In the genomic region with DNA sequence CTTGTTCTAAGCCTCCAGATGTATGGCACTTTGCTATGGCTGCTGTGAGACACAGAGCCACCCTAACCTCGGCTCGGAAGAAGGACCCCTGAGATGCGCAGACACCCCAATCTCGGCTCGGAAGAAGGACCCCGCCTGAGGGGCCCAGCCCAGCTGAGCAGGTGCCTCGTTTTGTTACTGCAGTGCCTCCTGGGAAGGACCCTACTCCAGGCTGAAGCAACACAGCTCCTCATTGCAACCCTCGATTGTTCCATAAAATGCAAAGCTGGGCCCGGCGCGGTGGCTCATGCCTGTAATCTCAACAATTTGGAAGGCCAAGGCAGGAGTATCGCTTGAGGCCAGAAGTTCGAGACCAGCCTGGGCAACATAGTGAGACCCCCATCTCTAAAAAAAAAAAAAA, we compare ENCODE assay signal across 19 cellular contexts.
DNase-seq lines count a peak whose midpoint lies in the region; ATAC-seq, FAIRE-seq and TF ChIP-seq lines count a peak whose summit lies in the region.
"Had no signal": no experiment of that assay in that cellular context is flagged by ENCODE, and none has a peak within 500 bp of the region (broad histone marks: within the 10 kb centered on the region; RNA-seq: fewer than 3 reads in every experiment).

No MANE protein-coding gene starts in this region.

- H3K79me2 ChIP-seq in HepG2 (ENCODE audit: insufficient read depth, low read length): no peaks in the 10 kb centered on the region

- H3K4me1 ChIP-seq in endodermal cell (ENCODE audit: control insufficient read depth, insufficient read depth, low read length) (no peaks in the 10 kb centered on the region), upper lobe of right lung (no peaks in the 10 kb centered on the region), HepG2 (ENCODE audit: insufficient read depth, low read length) (peaks cover 21% of the 10 kb centered on the region)

- H3K4me3 Mint-ChIP-seq in WTC11 (no peak overlapping the region), endodermal cell (no peak overlapping the region)
- H3K4me3 Mint-ChIP-seq in activated CD4-positive, alpha-beta T cell treated with anti-CD3 and anti-CD28 coated beads, Interleukin-2, amount 10 ng/mL, durations not matched to agents 24 days and 14 days: no peak overlapping the region
- H3K4me3 Mint-ChIP-seq: CD4-positive, alpha-beta memory T cell; GM23338; H9 had no signal

- no peak overlapping the region for H2AFZ ChIP-seq in HepG2 (ENCODE audit: low read length)
- H2AFZ ChIP-seq: GM23338 had no signal

- H3K27ac Mint-ChIP-seq in WTC11 (no peak overlapping the region), endodermal cell (no peak overlapping the region)
- no peak overlapping the region for H3K27ac Mint-ChIP-seq in activated CD4-positive, alpha-beta T cell treated with anti-CD3 and anti-CD28 coated beads, Interleukin-2, amount 10 ng/mL, durations not matched to agents 24 days and 14 days
- H3K27ac Mint-ChIP-seq: CD4-positive, alpha-beta memory T cell; GM23338 had no signal

- intact Hi-C loops in sciatic nerve (cut with DNase I): no loop called here
- intact Hi-C loops in upper lobe of right lung (cut with DNase I): no loop called here
- intact Hi-C loops in activated CD4-positive, alpha-beta T cell treated with anti-CD3 and anti-CD28 coated beads, Interleukin-2, amount 10 ng/mL, durations not matched to agents 24 days and 14 days (cut with micrococcal nuclease): no loop called here
- intact Hi-C loops in HepG2 (cut with micrococcal nuclease; ENCODE audit: unreplicated experiment): no loop called here

- TF ChIP-seq EP300 in HepG2 (IDR thresholded peaks at IDR 0.05; ENCODE audit: low read depth in 2 of 2, low read length in 2 of 2): no peak
- TF ChIP-seq EP300 in HepG2 (CRISPR knock-in tag; IDR thresholded peaks at IDR 0.05; ENCODE audit: borderline replicate concordance): no peak

- no peak for ATAC-seq in WTC11
- ATAC-seq in sciatic nerve: no peak
- ATAC-seq in upper lobe of right lung: no peak
- no peak for ATAC-seq in GM18868 (IDR thresholded peaks at IDR 0.05; ENCODE audit: unreplicated experiment)
- ATAC-seq in HepG2: no peak
- ATAC-seq: GM23338, HCT116 had no signal

- no peak overlapping the region for H3K4me2 ChIP-seq in HepG2 (ENCODE audit: low read depth, low read length)
- H3K4me2 ChIP-seq: GM23338 had no signal

- H3K27ac ChIP-seq in endodermal cell (ENCODE audit: low read depth, low read length) (no peak overlapping the region), upper lobe of right lung (no peak overlapping the region), HepG2 (ENCODE audit: extremely low read length, insufficient read depth, low read length) (no peak overlapping the region)

- CTCF ChIA-PET in WTC11 (lab: Charles Lee): interaction anchor here (0.7 to 1.9 kb wide), 5 partner anchors 19 to 70 kb away, joined by 3 to 7 read pairs (median 3); no protein-coding TSS in a partner anchor
- CTCF ChIA-PET in HepG2 (lab: Yijun Ruan, JAX; ENCODE audit: low intra/inter-chr PET ratio, low total read pairs): no interaction called here

- no peak for TF ChIP-seq POLR2A in HepG2 (IDR thresholded peaks at IDR 0.05; ENCODE audit: insufficient read depth in 1 of 2, low read depth in 2 of 2, low read length in 2 of 2)

- no peaks in the 10 kb centered on the region for H3K4me1 Mint-ChIP-seq in WTC11
- no peaks in the 10 kb centered on the region for H3K4me1 Mint-ChIP-seq in endodermal cell
- no peaks in the 10 kb centered on the region for H3K4me1 Mint-ChIP-seq in activated CD4-positive, alpha-beta T cell treated with anti-CD3 and anti-CD28 coated beads, Interleukin-2, amount 10 ng/mL, durations not matched to agents 24 days and 14 days
- H3K4me1 Mint-ChIP-seq: CD4-positive, alpha-beta memory T cell; GM23338 had no signal

- in situ Hi-C loops in HepG2 (cut with HindIII; ENCODE audit: extremely low pct_ligation_motif_present, low pct_unique_long_range_greater_than_20kb): no loop called here

- DNase-seq in WTC11 (ENCODE audit: low spot score): no peak
- peak; percentile 24 for DNase-seq in endodermal cell
- DNase-seq in sciatic nerve (ENCODE audit: low spot score): peak; percentile 27
- peak; percentile 46 for DNase-seq in upper lobe of right lung
- DNase-seq in activated CD4-positive, alpha-beta T cell treated with anti-CD3 and anti-CD28 coated beads, Interleukin-2, amount 10 ng/mL, durations not matched to agents 24 days and 14 days: no peak
- DNase-seq in HepG2 (ENCODE audit: low spot score): no peak
- DNase-seq: C1 segment of cervical spinal cord; Calu3; CD4-positive, alpha-beta memory T cell; COR-L47; DMS53; DMS79 treated with DMSO at 0.1 percent for 48 hours; GF-D8; H9 had no signal

- TF ChIP-seq RAD21 in HepG2 (CRISPR knock-in tag; IDR thresholded peaks at IDR 0.05): no peak

- H3K27me3 Mint-ChIP-seq in WTC11 (ENCODE audit: low read depth) (no peaks in the 10 kb centered on the region), endodermal cell (ENCODE audit: insufficient read depth) (no peaks in the 10 kb centered on the region)
- no peaks in the 10 kb centered on the region for H3K27me3 Mint-ChIP-seq in activated CD4-positive, alpha-beta T cell treated with anti-CD3 and anti-CD28 coated beads, Interleukin-2, amount 10 ng/mL, durations not matched to agents 24 days and 14 days
- H3K27me3 Mint-ChIP-seq: CD4-positive, alpha-beta memory T cell had no signal

- H3K27me3 ChIP-seq in endodermal cell (ENCODE audit: control insufficient read depth, insufficient read depth, low read length, poor library complexity, severe bottlenecking): no peaks in the 10 kb centered on the region
- H3K27me3 ChIP-seq in upper lobe of right lung: no peaks in the 10 kb centered on the region
- no peaks in the 10 kb centered on the region for H3K27me3 ChIP-seq in HepG2 (ENCODE audit: control insufficient read depth in 1 of 2, insufficient read depth in 2 of 2, low read length in 2 of 2)

- no peaks in the 10 kb centered on the region for H3K36me3 ChIP-seq in endodermal cell (ENCODE audit: control insufficient read depth, insufficient read depth, low read length)
- no peaks in the 10 kb centered on the region for H3K36me3 ChIP-seq in upper lobe of right lung
- H3K36me3 ChIP-seq in HepG2 (replicated peaks in 1 of 2; ENCODE audit: control insufficient read depth in 1 of 2, insufficient read depth in 2 of 2, low read length in 2 of 2): no peaks in the 10 kb centered on the region

- no peak for FAIRE-seq in HepG2 (lab: Jason Lieb, UNC)
- FAIRE-seq: GM12891, GM18507 had no signal

- H3K36me3 Mint-ChIP-seq in WTC11 (peaks cover 6% of the 10 kb centered on the region), endodermal cell (ENCODE audit: low read depth) (peaks cover 5% of the 10 kb centered on the region)
- no peaks in the 10 kb centered on the region for H3K36me3 Mint-ChIP-seq in activated CD4-positive, alpha-beta T cell treated with anti-CD3 and anti-CD28 coated beads, Interleukin-2, amount 10 ng/mL, durations not matched to agents 24 days and 14 days (ENCODE audit: low read depth)
- H3K36me3 Mint-ChIP-seq: CD4-positive, alpha-beta memory T cell had no signal

- WGBS in endodermal cell (ENCODE audit: insufficient coverage in 1 of 2, insufficient read length in 1 of 2), 2 experiments: 93 to 100% methylated on average over 8 to 13 of the region's 13 CpGs
- WGBS in HepG2 (ENCODE audit: low lambda C conversion rate): 79% methylated on average over 12 of the region's 13 CpGs

- H3K9me3 Mint-ChIP-seq in WTC11 (peaks cover 12% of the 10 kb centered on the region), endodermal cell (peaks cover 5% of the 10 kb centered on the region)
- H3K9me3 Mint-ChIP-seq in activated CD4-positive, alpha-beta T cell treated with anti-CD3 and anti-CD28 coated beads, Interleukin-2, amount 10 ng/mL, durations not matched to agents 24 days and 14 days: peaks cover 8% of the 10 kb centered on the region
- H3K9me3 Mint-ChIP-seq: GM23338 had no signal

- no peak overlapping the region for H3K4me3 ChIP-seq in endodermal cell (ENCODE audit: low read length)
- H3K4me3 ChIP-seq in upper lobe of right lung: no peak overlapping the region
- no peak overlapping the region for H3K4me3 ChIP-seq in HepG2 (replicated peaks in 1 of 3; ENCODE audit: insufficient read depth in 1 of 3, low read depth in 2 of 3, low read length in 3 of 3)
- H3K4me3 ChIP-seq: GM23338 had no signal

- POLR2A ChIA-PET in WTC11 (lab: Charles Lee): interaction anchor here (0.6 to 1.1 kb wide), 3 partner anchors 8 to 181 kb away, joined by 3 to 5 read pairs (median 3); a partner anchor contains a TSS
- POLR2A ChIA-PET in HepG2 (lab: Yijun Ruan, JAX): no interaction called here

- H3K9me3 ChIP-seq in endodermal cell (ENCODE audit: control insufficient read depth, low read length) (no peaks in the 10 kb centered on the region), upper lobe of right lung (no peaks in the 10 kb centered on the region), HepG2 (ENCODE audit: low read length) (peaks cover 7% of the 10 kb centered on the region)

- BruUV-seq in HepG2 (replicated peaks; lab: Mats Ljungman, UMichigan): no TSS peak

- H4K20me1 ChIP-seq in HepG2 (ENCODE audit: insufficient read depth, low read length): no peaks in the 10 kb centered on the region

- no peak overlapping the region for H3K9ac ChIP-seq in endodermal cell (ENCODE audit: extremely low read depth, low read length, poor library complexity, severe bottlenecking)
- no peak overlapping the region for H3K9ac ChIP-seq in HepG2 (ENCODE audit: insufficient read depth, low read depth, low read length)

- TF ChIP-seq CTCF in WTC11 (IDR thresholded peaks at IDR 0.05) (no peak), endodermal cell (conservative IDR thresholded peaks at IDR 0.05) (no peak), upper lobe of right lung (IDR thresholded peaks at IDR 0.05) (no peak), HepG2 (CRISPR knock-in tag; IDR thresholded peaks at IDR 0.05) (no peak)

TF ChIP-seq in WTC11, 78 proteins besides CTCF, POLR2A, EP300 and RAD21 (continues in another document):
- no peak for TF ChIP-seq ZNF416 (CRISPR knock-in tag; IDR thresholded peaks at IDR 0.05)

TF ChIP-seq in HepG2, 621 proteins besides CTCF, POLR2A, EP300 and RAD21 (continues in another document):
- no peak for TF ChIP-seq MZF1 (CRISPR knock-in tag; IDR thresholded peaks at IDR 0.05; ENCODE audit: borderline replicate concordance)
- TF ChIP-seq DR1 (CRISPR knock-in tag; IDR thresholded peaks at IDR 0.05): no peak
- no peak for TF ChIP-seq ZNF724P (CRISPR knock-in tag; IDR thresholded peaks at IDR 0.05; ENCODE audit: borderline replicate concordance)
- no peak for TF ChIP-seq ZNF644 (CRISPR knock-in tag; IDR thresholded peaks at IDR 0.05; ENCODE audit: low read depth)
- TF ChIP-seq, protein P1, sequence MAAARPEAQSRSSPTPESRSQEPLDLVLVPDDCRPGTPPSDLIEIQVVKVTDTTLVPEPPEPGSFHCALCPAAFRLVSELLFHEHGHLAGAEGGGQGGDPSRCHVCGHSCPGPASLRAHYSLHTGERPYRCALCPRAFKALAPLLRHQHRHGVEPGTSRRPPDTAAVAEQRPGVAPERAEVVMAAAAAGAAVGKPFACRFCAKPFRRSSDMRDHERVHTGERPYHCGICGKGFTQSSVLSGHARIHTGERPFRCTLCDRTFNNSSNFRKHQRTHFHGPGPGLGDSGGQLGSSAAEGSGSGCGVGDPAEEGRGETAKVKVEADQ (CRISPR knock-in tag; IDR thresholded peaks at IDR 0.05; ENCODE audit: borderline replicate concordance): no peak
- no peak for TF ChIP-seq SKI (IDR thresholded peaks at IDR 0.05; ENCODE audit: partially characterized antibody)

Comparison
In these comparisons a context has a peak if more than half of its experiments do, and no peak if none do; other contexts are left out.
1. DNase-seq: peak in endodermal cell (single experiment), sciatic nerve (single experiment) and upper lobe of right lung (single experiment); none in WTC11 (single experiment), activated CD4-positive, alpha-beta T cell treated with anti-CD3 and anti-CD28 coated beads, Interleukin-2, amount 10 ng/mL, durations not matched to agents 24 days and 14 days (single experiment) and HepG2 (single experiment).